ENCODE assay signal across 8 cellular contexts in the genomic region with DNA sequence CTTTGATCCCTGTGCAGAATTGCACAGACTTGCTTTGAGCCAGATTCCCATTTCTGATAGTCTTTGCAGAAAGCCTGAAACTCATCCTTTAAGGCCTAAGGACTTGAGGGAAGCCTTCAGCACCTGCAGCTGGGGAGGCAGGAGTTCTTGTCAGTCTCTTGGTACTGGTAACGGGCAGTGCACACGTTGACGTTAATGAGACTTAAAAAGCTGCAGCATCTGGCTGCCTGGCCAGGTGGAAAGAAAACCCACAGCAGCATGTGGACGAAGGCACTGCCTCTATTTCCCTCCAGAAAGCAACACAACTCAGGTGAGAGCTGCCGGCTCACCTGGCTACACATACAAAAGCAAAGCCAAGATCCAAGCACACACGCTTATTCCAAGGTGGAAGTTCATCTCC.
A peak's percentile ranks its signal among the peaks of the same experiment; 100 is the strongest.
DNase-seq lines count a peak whose midpoint lies in the region; ATAC-seq lines count a peak whose summit lies in the region.

No MANE protein-coding gene starts in this region.

- CTCF ChIA-PET in activated CD4-positive, alpha-beta memory T cell treated with anti-CD3 and anti-CD28 coated beads, Interleukin-2, amount 10 ng/mL, durations not matched to agents 7 days and 5 days (lab: Charles Lee), result interaction anchor here (0.7 kb wide), 1 partner anchor 680 kb away, joined by 4 read pairs; no protein-coding TSS in a partner anchor

- peak overlapping the region; percentile 26 for H3K4me3 Mint-ChIP-seq in T-helper 2 cell treated with Interferon-gamma antibody and Interleukin-4, amounts not matched to agents 5 μg/mL and 100 μg/mL, for 36 hours
- no peak overlapping the region for H3K4me3 Mint-ChIP-seq in activated CD4-positive, alpha-beta memory T cell treated with anti-CD3 and anti-CD28 coated beads, Interleukin-2, amount 10 ng/mL, durations not matched to agents 7 days and 5 days

- no peak overlapping the region for H3K4me2 ChIP-seq in neuronal stem cell (ENCODE audit: insufficient read depth, low read length, poor library complexity, severe bottlenecking)

- no peaks in the 10 kb centered on the region for H3K27me3 ChIP-seq in neuronal stem cell (ENCODE audit: control insufficient read depth in 3 of 3, insufficient read depth in 3 of 3, low read depth in 1 of 3, low read length in 3 of 3)

- no peak overlapping the region for H3K4me3 ChIP-seq in neuronal stem cell (ENCODE audit: low read length in 2 of 2)

- no peaks in the 10 kb centered on the region for H3K79me1 ChIP-seq in neuronal stem cell (ENCODE audit: low read depth, low read length)

- no peak overlapping the region for H3K4ac ChIP-seq in neuronal stem cell (ENCODE audit: low read length)

- H2BK120ac ChIP-seq in neuronal stem cell (ENCODE audit: low read depth, low read length), result no peak overlapping the region

- H2BK15ac ChIP-seq in neuronal stem cell (ENCODE audit: low read length), result no peak overlapping the region

- H3K23ac ChIP-seq in neuronal stem cell (ENCODE audit: low read depth, low read length, poor library complexity), result no peak overlapping the region

- POLR2A ChIA-PET in activated CD4-positive, alpha-beta memory T cell treated with anti-CD3 and anti-CD28 coated beads, Interleukin-2, amount 10 ng/mL, durations not matched to agents 7 days and 5 days (lab: Charles Lee), result interaction anchor here (1.2 kb wide), 1 partner anchor 17 kb away, joined by 3 read pairs; no protein-coding TSS in a partner anchor

- no peak for DNase-seq in T-helper 2 cell treated with Interferon-gamma antibody and Interleukin-4, amounts not matched to agents 5 μg/mL and 100 μg/mL, for 36 hours (ENCODE audit: low spot score)
- DNase-seq in T-helper 2 cell (no peak), neuronal stem cell (ENCODE audit: low spot score) (no peak), cerebellar cortex (ENCODE audit: low spot score) (no peak)
- DNase-seq in activated CD4-positive, alpha-beta memory T cell treated with anti-CD3 and anti-CD28 coated beads, Interleukin-2, amount 10 ng/mL, durations not matched to agents 7 days and 5 days, result no peak

- H4K91ac ChIP-seq in neuronal stem cell (ENCODE audit: low read depth, low read length, poor library complexity), result no peak overlapping the region

- H3K27ac Mint-ChIP-seq in T-helper 2 cell treated with Interferon-gamma antibody and Interleukin-4, amounts not matched to agents 5 μg/mL and 100 μg/mL, for 36 hours, result peak overlapping the region; percentile 71
- H3K27ac Mint-ChIP-seq in activated CD4-positive, alpha-beta memory T cell treated with anti-CD3 and anti-CD28 coated beads, Interleukin-2, amount 10 ng/mL, durations not matched to agents 7 days and 5 days, result peak overlapping the region; percentile 75

- H3K27ac ChIP-seq in neuronal stem cell (replicated peaks; ENCODE audit: low read length), result peak overlapping the region; percentile 94

- WGBS in neuronal stem cell (ENCODE audit: extremely low coverage in 2 of 2, insufficient read length in 2 of 2, insufficient replicate concordance in 1 of 2), 2 donors, result no CpG with 5 or more reads among the region's 6 CpGs

- H3K9me3 ChIP-seq in neuronal stem cell (replicated peaks in 1 of 2; ENCODE audit: control insufficient read depth in 2 of 2, insufficient read depth in 1 of 2, low read depth in 1 of 2, low read length in 2 of 2), result no peaks in the 10 kb centered on the region

- H3K14ac ChIP-seq in neuronal stem cell (ENCODE audit: low read length), result no peak overlapping the region

- H3K36me3 ChIP-seq in neuronal stem cell (replicated peaks in 1 of 2; ENCODE audit: control insufficient read depth in 2 of 2, insufficient read depth in 2 of 2, low read length in 2 of 2), result no peaks in the 10 kb centered on the region

- H3K4me1 Mint-ChIP-seq in T-helper 2 cell treated with Interferon-gamma antibody and Interleukin-4, amounts not matched to agents 5 μg/mL and 100 μg/mL, for 36 hours (ENCODE audit: low read depth), result peaks cover 42% of the 10 kb centered on the region
- peaks cover 61% of the 10 kb centered on the region for H3K4me1 Mint-ChIP-seq in activated CD4-positive, alpha-beta memory T cell treated with anti-CD3 and anti-CD28 coated beads, Interleukin-2, amount 10 ng/mL, durations not matched to agents 7 days and 5 days

- H2BK5ac ChIP-seq in neuronal stem cell (ENCODE audit: low read length), result no peak overlapping the region

- H2AK5ac ChIP-seq in neuronal stem cell (ENCODE audit: low read depth, low read length), result no peak overlapping the region

- no peaks in the 10 kb centered on the region for H3K9me3 Mint-ChIP-seq in T-helper 2 cell treated with Interferon-gamma antibody and Interleukin-4, amounts not matched to agents 5 μg/mL and 100 μg/mL, for 36 hours
- no peaks in the 10 kb centered on the region for H3K9me3 Mint-ChIP-seq in activated CD4-positive, alpha-beta memory T cell treated with anti-CD3 and anti-CD28 coated beads, Interleukin-2, amount 10 ng/mL, durations not matched to agents 7 days and 5 days

- H2AFZ ChIP-seq in neuronal stem cell (ENCODE audit: low read length), result peak overlapping the region; percentile 77

- no peak overlapping the region for H3K9ac ChIP-seq in neuronal stem cell (ENCODE audit: low read depth, low read length, poor library complexity)

- ATAC-seq in HG03060 (IDR thresholded peaks at IDR 0.05; ENCODE audit: low read depth, unreplicated experiment) (peak; percentile 16), HG02938 (IDR thresholded peaks at IDR 0.05; ENCODE audit: unreplicated experiment) (no peak), HG03139 (IDR thresholded peaks at IDR 0.05; ENCODE audit: unreplicated experiment) (no peak)

- H3K36me3 Mint-ChIP-seq in T-helper 2 cell treated with Interferon-gamma antibody and Interleukin-4, amounts not matched to agents 5 μg/mL and 100 μg/mL, for 36 hours (ENCODE audit: low read depth), result no peaks in the 10 kb centered on the region
- H3K36me3 Mint-ChIP-seq in activated CD4-positive, alpha-beta memory T cell treated with anti-CD3 and anti-CD28 coated beads, Interleukin-2, amount 10 ng/mL, durations not matched to agents 7 days and 5 days (ENCODE audit: low read depth), result no peaks in the 10 kb centered on the region

- peak overlapping the region; percentile 1 for H3K18ac ChIP-seq in neuronal stem cell (ENCODE audit: low read length)

- no peak overlapping the region for H4K8ac ChIP-seq in neuronal stem cell (ENCODE audit: low read depth, low read length)

- peaks cover 36 to 48% of the 10 kb centered on the region in 2 donors for H3K4me1 ChIP-seq in neuronal stem cell (ENCODE audit: control insufficient read depth in 2 of 2, insufficient read depth in 1 of 2, low read depth in 1 of 2, low read length in 2 of 2)

- no peaks in the 10 kb centered on the region for H3K27me3 Mint-ChIP-seq in T-helper 2 cell treated with Interferon-gamma antibody and Interleukin-4, amounts not matched to agents 5 μg/mL and 100 μg/mL, for 36 hours (ENCODE audit: low read depth)
- H3K27me3 Mint-ChIP-seq in activated CD4-positive, alpha-beta memory T cell treated with anti-CD3 and anti-CD28 coated beads, Interleukin-2, amount 10 ng/mL, durations not matched to agents 7 days and 5 days, result peaks cover 4% of the 10 kb centered on the region

- H2BK12ac ChIP-seq in neuronal stem cell (ENCODE audit: low read length), result no peak overlapping the region
